25 cellular contexts compared by ENCODE assay signal in the genomic region with DNA sequence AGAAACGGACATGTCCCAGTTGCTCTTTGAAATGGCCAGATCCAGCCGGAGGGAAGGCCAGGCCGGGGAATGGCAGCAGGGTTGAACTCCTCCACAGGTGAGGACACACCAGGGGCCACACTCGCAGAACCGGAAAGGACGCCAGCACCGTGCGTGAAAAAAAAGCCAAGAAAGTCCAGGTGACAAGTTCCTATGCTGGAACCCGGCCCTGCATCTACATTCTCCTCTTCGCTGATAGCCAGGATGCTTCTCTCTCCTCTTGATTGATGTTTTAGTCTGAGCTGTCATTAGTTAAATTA.
"Had no signal": no experiment of that assay in that cellular context is flagged by ENCODE, and none has a peak within 500 bp of the region (broad histone marks: within the 10 kb centered on the region; RNA-seq: fewer than 3 reads in every experiment).

No MANE protein-coding gene starts in this region.

- ATAC-seq: activated T-cell treated with anti-CD3 and anti-CD28 coated beads, Interleukin-2, amount 50 U/mL, for 4 hours; activated T-helper 17 cell treated with anti-CD3 and anti-CD28 coated beads, Interleukin-2, amount 50 U/mL, for 72 hours; foreskin keratinocyte; gastrocnemius medialis had no signal

- H3K4me1 ChIP-seq: foreskin keratinocyte had no signal

- H3K36me3 Mint-ChIP-seq: activated naive CD8-positive, alpha-beta T cell had no signal

- H3K9me3 ChIP-seq: esophagus muscularis mucosa, gastrocnemius medialis had no signal

- H3K4me1 Mint-ChIP-seq: activated CD4-positive, alpha-beta memory T cell treated with anti-CD3 and anti-CD28 coated beads, Interleukin-2, amount 10 ng/mL, durations not matched to agents 7 days and 5 days; activated CD4-positive, alpha-beta T cell treated with anti-CD3 and anti-CD28 coated beads, Interleukin-2, amount 10 ng/mL, durations not matched to agents 7 days and 5 days; activated T-helper 17 cell treated with anti-CD3 and anti-CD28 coated beads, Interleukin-2, amount 50 U/mL, for 72 hours; central memory CD8-positive, alpha-beta T cell had no signal

- H3K4me3 ChIP-seq: coronary artery, esophagus muscularis mucosa, gastrocnemius medialis had no signal

- H3K27me3 ChIP-seq: brain microvascular endothelial cell, foreskin keratinocyte, gastrocnemius medialis had no signal

- H3K36me3 ChIP-seq: brain microvascular endothelial cell, gastrocnemius medialis had no signal

- H3K4me3 Mint-ChIP-seq: activated CD4-positive, alpha-beta memory T cell treated with anti-CD3 and anti-CD28 coated beads, Interleukin-2, amount 10 ng/mL, durations not matched to agents 7 days and 5 days; activated CD4-positive, alpha-beta T cell treated with anti-CD3 and anti-CD28 coated beads, Interleukin-2, amount 10 ng/mL, durations not matched to agents 7 days and 5 days; activated naive CD8-positive, alpha-beta T cell; activated T-cell treated with anti-CD3 and anti-CD28 coated beads, Interleukin-2, amount 50 U/mL, for 4 hours; activated T-helper 17 cell treated with anti-CD3 and anti-CD28 coated beads, Interleukin-2, amount 50 U/mL, for 72 hours; central memory CD8-positive, alpha-beta T cell; dendritic cell treated with granulocyte-macrophage colony-stimulating factor and Interleukin-4, amounts not matched to agents 40 ng/mL and 50 ng/mL, for 4 days had no signal

- H3K27ac Mint-ChIP-seq: activated CD4-positive, alpha-beta memory T cell treated with anti-CD3 and anti-CD28 coated beads, Interleukin-2, amount 10 ng/mL, durations not matched to agents 7 days and 5 days; activated CD4-positive, alpha-beta T cell treated with anti-CD3 and anti-CD28 coated beads, Interleukin-2, amount 10 ng/mL, durations not matched to agents 7 days and 5 days; activated naive CD8-positive, alpha-beta T cell; activated T-helper 17 cell treated with anti-CD3 and anti-CD28 coated beads, Interleukin-2, amount 50 U/mL, for 72 hours; dendritic cell treated with granulocyte-macrophage colony-stimulating factor and Interleukin-4, amounts not matched to agents 40 ng/mL and 50 ng/mL, for 4 days had no signal

- H3K9me3 Mint-ChIP-seq: activated CD4-positive, alpha-beta memory T cell treated with anti-CD3 and anti-CD28 coated beads, Interleukin-2, amount 10 ng/mL, durations not matched to agents 7 days and 5 days; activated CD4-positive, alpha-beta T cell treated with anti-CD3 and anti-CD28 coated beads, Interleukin-2, amount 10 ng/mL, durations not matched to agents 7 days and 5 days; activated T-cell treated with anti-CD3 and anti-CD28 coated beads, Interleukin-2, amount 50 U/mL, for 4 hours; activated T-helper 17 cell treated with anti-CD3 and anti-CD28 coated beads, Interleukin-2, amount 50 U/mL, for 72 hours; central memory CD8-positive, alpha-beta T cell; dendritic cell treated with granulocyte-macrophage colony-stimulating factor and Interleukin-4, amounts not matched to agents 40 ng/mL and 50 ng/mL, for 4 days had no signal

- H3K27ac ChIP-seq: brain microvascular endothelial cell, coronary artery, dorsolateral prefrontal cortex, esophagus muscularis mucosa, foreskin keratinocyte, gastrocnemius medialis had no signal

- DNase-seq: activated CD4-positive, alpha-beta memory T cell treated with anti-CD3 and anti-CD28 coated beads, Interleukin-2, amount 10 ng/mL, durations not matched to agents 7 days and 5 days; activated CD4-positive, alpha-beta T cell treated with anti-CD3 and anti-CD28 coated beads for 1 hour; activated CD4-positive, alpha-beta T cell treated with anti-CD3 and anti-CD28 coated beads for 4 hours; activated CD4-positive, alpha-beta T cell treated with anti-CD3 and anti-CD28 coated beads, Interleukin-2, amount 10 ng/mL, durations not matched to agents 7 days and 5 days; activated CD4-positive, alpha-beta T cell treated with anti-CD3 and anti-CD28 coated beads, Interleukin-2, amount 50 U/mL, for 4 hours; activated effector memory CD4-positive, alpha-beta T cell treated with Interleukin-2 at 50 U/mL for 16 hours; activated gamma-delta T cell treated with Interleukin-2 at 50 U/mL for 16 hours; activated naive CD4-positive, alpha-beta T cell treated with anti-CD3 and anti-CD28 coated beads, Interleukin-2, amount 50 U/mL, for 16 hours; activated naive CD4-positive, alpha-beta T cell treated with Interleukin-2 at 50 U/mL for 16 hours; activated T-cell treated with anti-CD3 and anti-CD28 coated beads, Interleukin-2, amount 50 U/mL, for 4 hours; amniotic stem cell; anterior cingulate cortex; brain microvascular endothelial cell; dorsolateral prefrontal cortex; effector memory CD4-positive, alpha-beta T cell; erythroblast; foreskin keratinocyte; gastrocnemius medialis; T-helper 2 cell had no signal
